ENCODE assay signal across 8 cellular contexts in the genomic region with DNA sequence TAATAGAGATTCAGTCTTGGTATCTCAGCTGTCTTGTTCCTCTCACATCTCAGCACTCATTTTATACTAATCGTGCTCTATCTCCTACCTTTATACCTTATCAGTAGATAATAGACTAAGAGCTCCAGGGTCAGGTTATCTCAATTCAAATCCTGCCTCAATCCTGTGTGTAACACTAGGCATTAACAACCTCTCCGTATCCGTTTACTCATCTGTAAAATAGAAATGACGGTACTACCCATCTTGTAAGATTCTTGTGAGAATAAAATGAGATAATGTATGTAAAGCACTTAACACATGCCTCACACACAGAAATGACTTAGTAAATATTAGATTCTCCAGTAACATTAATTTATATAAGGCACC. TPM values are rescaled to one million over a fixed set of nuclear protein-coding genes. Genes with fewer than 3 reads are reported as not detected.
DNase-seq lines count a peak whose midpoint lies in the region; ATAC-seq and TF ChIP-seq lines count a peak whose summit lies in the region.

No MANE protein-coding gene starts in this region.

- no peak for TF ChIP-seq CTCF in CD14-positive monocyte (IDR thresholded peaks at IDR 0.05)
- TF ChIP-seq CTCF in brain (conservative IDR thresholded peaks at IDR 0.05) = no peak

- no peaks in the 10 kb centered on the region for H3K9me3 ChIP-seq in muscle layer of duodenum (ENCODE audit: control insufficient read depth in 1 of 2, low read length in 2 of 2)

- H3K27me3 Mint-ChIP-seq in CD14-positive monocyte (ENCODE audit: low read depth in 3 of 3) (no peaks in the 10 kb centered on the region), brain (peaks cover 11% of the 10 kb centered on the region)

- DNase-seq in CD14-positive monocyte (ENCODE audit: low spot score) (no peak), T1000 (lab: John Stamatoyannopoulos, UW) (no peak), NCI-H2029 treated with DMSO at 0.1 percent for 48 hours (lab: John Stamatoyannopoulos, UW) (no peak), sciatic nerve (ENCODE audit: low spot score) (no peak)

- ATAC-seq in HG02938 (IDR thresholded peaks at IDR 0.05; ENCODE audit: unreplicated experiment) = peak; percentile 1
- ATAC-seq in sciatic nerve = no peak
- no peak for ATAC-seq in HG02981 (IDR thresholded peaks at IDR 0.05; ENCODE audit: unreplicated experiment)

- H3K27me3 ChIP-seq in muscle layer of duodenum (ENCODE audit: low read depth, low read length) = no peaks in the 10 kb centered on the region

- H3K4me1 Mint-ChIP-seq in CD14-positive monocyte (peaks cover 20% of the 10 kb centered on the region), brain (peaks cover 49% of the 10 kb centered on the region)

- peaks cover 10% of the 10 kb centered on the region in 2 donors for H3K4me1 ChIP-seq in muscle layer of duodenum (ENCODE audit: control insufficient read depth in 1 of 2, insufficient read depth in 2 of 2, low read length in 2 of 2)

- H3K4me3 ChIP-seq in muscle layer of duodenum (ENCODE audit: low read depth in 1 of 2, low read length in 2 of 2) = peak overlapping the region; percentile 43 to 90

- no peaks in the 10 kb centered on the region for H3K9me3 Mint-ChIP-seq in CD14-positive monocyte
- H3K9me3 Mint-ChIP-seq in brain = no peaks in the 10 kb centered on the region

- H3K4me3 Mint-ChIP-seq in CD14-positive monocyte (peak overlapping the region; percentile 95 to 96), brain (peak overlapping the region; percentile 91 to 98 (median 94))

- peaks cover 16 to 20% of the 10 kb centered on the region in 2 donors for H3K36me3 Mint-ChIP-seq in CD14-positive monocyte
- H3K36me3 Mint-ChIP-seq in brain = peaks cover 29% of the 10 kb centered on the region

- peaks cover 0 to 11% of the 10 kb centered on the region in 2 donors for H3K36me3 ChIP-seq in muscle layer of duodenum (ENCODE audit: control insufficient read depth in 1 of 2, insufficient read depth in 2 of 2, low read length in 2 of 2)

- H3K27ac Mint-ChIP-seq in CD14-positive monocyte = peak overlapping the region; percentile 87 to 97 (median 94)
- H3K27ac Mint-ChIP-seq in brain = peak overlapping the region; percentile 92 to 100 (median 97)

- peak overlapping the region; percentile 95 for H3K27ac ChIP-seq in muscle layer of duodenum (ENCODE audit: low read length)

- intact Hi-C loops in CD14-positive monocyte (cut with micrococcal nuclease) = loop anchor here (5.0 to 10.0 kb wide), 3 partner anchors 48 to 150 kb away; a partner anchor contains a TSS
- intact Hi-C loops in sciatic nerve (cut with DNase I) = no loop called here

RNA-seq across cellular contexts. Expression of a gene that starts 0.6 kb away (rescaled TPM):
- 10 to 100 TPM; 43.9 to 44.3 TPM for polyA plus RNA-seq in CD14-positive monocyte
- 9.6 TPM for polyA plus RNA-seq in brain (ENCODE audit: insufficient read depth, low read depth, low replicate concordance)
- 51.8 TPM for total RNA-seq in sciatic nerve

RNA-seq across cellular contexts. Expression of a gene that starts 13.0 kb away (rescaled TPM):
- polyA plus RNA-seq in CD14-positive monocyte (1 to 10 TPM in 1 of 2 donors, under 1 TPM in 1; 0.69 to 1.0 TPM), brain (ENCODE audit: insufficient read depth, low read depth, low replicate concordance) (0.29 TPM)
- total RNA-seq in sciatic nerve = 2.2 TPM
